In genomic region chr12:81212996-81213696, GRCh38 we compare ENCODE assay signal across 19 cellular contexts.
"Had no signal": no experiment of that assay in that cellular context is flagged by ENCODE, and none has a peak within 500 bp of the region (broad histone marks: within the 10 kb centered on the region; RNA-seq: fewer than 3 reads in every experiment).

No MANE protein-coding gene starts in this region.

- H3K4me3 ChIP-seq: body of pancreas, cardiac muscle cell, gastrocnemius medialis, skin epidermis, thyroid gland, upper lobe of right lung had no signal

- DNase-seq: activated B cell treated with CpG ODN at 0.5 μM for 24 hours; activated CD4-positive, alpha-beta T cell treated with anti-CD3 and anti-CD28 coated beads for 36 hours; activated CD4-positive, alpha-beta T cell treated with anti-CD3 and anti-CD28 coated beads, Interleukin-2, amount 50 U/mL, for 4 hours; activated CD8-positive, alpha-beta memory T cell treated with anti-CD3 and anti-CD28 coated beads, Interleukin-2, amount 10 ng/mL, durations not matched to agents 7 days and 5 days; activated effector memory CD4-positive, alpha-beta T cell treated with anti-CD3 and anti-CD28 coated beads, Interleukin-2, amount 50 U/mL, for 16 hours; activated naive CD4-positive, alpha-beta T cell treated with anti-CD3 and anti-CD28 coated beads, Interleukin-2, amount 10 ng/mL, durations not matched to agents 7 days and 5 days; activated T-cell treated with anti-CD3 and anti-CD28 coated beads for 4 hours; body of pancreas; gastrocnemius medialis; hippocampal formation; nucleus accumbens; stimulated activated CD4-positive, alpha-beta T cell treated with anti-CD3 and anti-CD28 coated beads, Interleukin-1b, Interleukin-23, amount 100 ng/mL, for 48 hours; substantia nigra; T1000; thyroid gland; upper lobe of right lung had no signal

- ATAC-seq: activated CD4-positive, alpha-beta T cell treated with anti-CD3 and anti-CD28 coated beads for 36 hours; activated CD8-positive, alpha-beta memory T cell treated with anti-CD3 and anti-CD28 coated beads, Interleukin-2, amount 10 ng/mL, durations not matched to agents 7 days and 5 days; body of pancreas; gastrocnemius medialis; right cardiac atrium; upper lobe of right lung had no signal
